In the genomic region with DNA sequence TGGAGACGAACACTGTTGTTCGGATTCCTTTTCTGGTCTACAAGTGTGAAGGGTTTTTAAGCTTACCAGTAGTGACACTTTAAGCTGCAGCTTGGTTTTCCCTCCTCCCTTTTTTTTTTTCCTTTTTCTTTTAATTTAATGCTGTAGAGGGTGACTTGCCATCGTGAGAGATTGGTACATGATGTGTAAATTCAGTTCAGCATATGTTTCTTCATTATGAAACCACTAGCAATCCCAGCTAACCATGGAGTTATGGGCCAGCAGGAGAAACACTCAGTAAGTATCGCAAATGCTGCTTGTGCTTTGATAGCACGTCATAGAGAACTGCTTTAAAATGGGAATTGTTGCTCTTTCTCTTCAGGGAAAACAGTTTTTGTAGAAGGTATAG, we compare ENCODE assay signal across 12 cellular contexts.
DNase-seq lines count a peak whose midpoint lies in the region; ATAC-seq, FAIRE-seq and TF ChIP-seq lines count a peak whose summit lies in the region.
"Had no signal": no experiment of that assay in that cellular context is flagged by ENCODE, and none has a peak within 500 bp of the region (broad histone marks: within the 10 kb centered on the region; RNA-seq: fewer than 3 reads in every experiment).

No MANE protein-coding gene starts in this region.

- H4K20me1 ChIP-seq in HepG2 (ENCODE audit: insufficient read depth, low read length) (no peaks in the 10 kb centered on the region), neural cell (ENCODE audit: insufficient read depth) (peaks cover 2% of the 10 kb centered on the region)

- TF ChIP-seq CTCF in liver (IDR thresholded peaks at IDR 0.05; ENCODE audit: low read depth, low read length, missing input control) (no peak), HepG2 (CRISPR knock-in tag; IDR thresholded peaks at IDR 0.05) (no peak), fibroblast of mammary gland (conservative IDR thresholded peaks at IDR 0.05; ENCODE audit: control insufficient read depth, insufficient read depth, low read depth, low read length) (no peak), neural cell (IDR thresholded peaks at IDR 0.05; ENCODE audit: poor library complexity, severe bottlenecking) (no peak), glutamatergic neuron (IDR thresholded peaks at IDR 0.05; ENCODE audit: partially characterized antibody, unreplicated experiment) (no peak)

- 65% methylated on average over 5 of the region's 5 CpGs for WGBS in liver
- 95% methylated on average over 5 of the region's 5 CpGs for WGBS in HepG2 (ENCODE audit: low lambda C conversion rate)

- DNase-seq in HepG2 (ENCODE audit: low spot score) (no peak), fibroblast of mammary gland (ENCODE audit: low read depth) (peak; percentile 21), germinal center (ENCODE audit: low spot score) (no peak), glutamatergic neuron (no peak)
- DNase-seq: GOT3, upper lobe of left lung had no signal

- no peak for FAIRE-seq in HepG2 (lab: Jason Lieb, UNC)

- no peaks in the 10 kb centered on the region for H3K36me3 Mint-ChIP-seq in glutamatergic neuron (ENCODE audit: unreplicated experiment)

- H3K9me3 Mint-ChIP-seq in glutamatergic neuron (ENCODE audit: unreplicated experiment), result peaks cover 1% of the 10 kb centered on the region
- H3K9me3 Mint-ChIP-seq: activated T-helper 2 cell treated with anti-CD3 and anti-CD28 coated beads, Interferon-gamma antibody, Interleukin-2, Interleukin-4, amounts not matched to agents 10 μg/mL and 5 μg/mL and 100 μg/mL, durations not matched to agents 14 hours and 24 hours and 36 hours; neural crest cell had no signal

- H3K27me3 ChIP-seq in liver (ENCODE audit: control insufficient read depth in 4 of 4, insufficient read depth in 4 of 4, low read length in 3 of 4) (no peaks in the 10 kb centered on the region), HepG2 (ENCODE audit: control insufficient read depth in 1 of 2, insufficient read depth in 2 of 2, low read length in 2 of 2) (no peaks in the 10 kb centered on the region), neural cell (ENCODE audit: insufficient read depth, low read depth, low read length) (no peaks in the 10 kb centered on the region)
- H3K27me3 ChIP-seq: upper lobe of left lung had no signal

- H3K9me3 ChIP-seq in liver (ENCODE audit: control insufficient read depth in 4 of 4, low read length in 3 of 4) (no peaks in the 10 kb centered on the region), HepG2 (ENCODE audit: low read length) (no peaks in the 10 kb centered on the region), neural cell (ENCODE audit: low read length) (no peaks in the 10 kb centered on the region)
- H3K9me3 ChIP-seq: upper lobe of left lung had no signal

- peak overlapping the region in 2 of 3 donors; percentile 39 to 44 for H3K4me3 ChIP-seq in liver (ENCODE audit: low read depth in 1 of 3, low read length in 3 of 3)
- H3K4me3 ChIP-seq in HepG2 (replicated peaks in 1 of 3; ENCODE audit: insufficient read depth in 1 of 3, low read depth in 2 of 3, low read length in 3 of 3), result no peak overlapping the region
- no peak overlapping the region for H3K4me3 ChIP-seq in fibroblast of mammary gland (ENCODE audit: control insufficient read depth, low read depth, low read length)
- H3K4me3 ChIP-seq in neural cell (ENCODE audit: low read length), result peak overlapping the region; percentile 64

- no peak overlapping the region for H2AFZ ChIP-seq in HepG2 (ENCODE audit: low read length)
- H2AFZ ChIP-seq in neural cell (ENCODE audit: low read depth, low read length), result peak overlapping the region; percentile 18

- H3K4me1 ChIP-seq in liver (ENCODE audit: control insufficient read depth in 4 of 4, insufficient read depth in 4 of 4, low read length in 3 of 4) (peaks cover 1 to 23% (median 12%) of the 10 kb centered on the region in 4 donors), HepG2 (ENCODE audit: insufficient read depth, low read length) (peaks cover 13% of the 10 kb centered on the region)

- no peaks in the 10 kb centered on the region for H3K9me2 ChIP-seq in neural cell (ENCODE audit: insufficient read depth, low read length)

- no peak for TF ChIP-seq POLR2A in HepG2 (IDR thresholded peaks at IDR 0.05; ENCODE audit: insufficient read depth in 1 of 2, low read depth in 2 of 2, low read length in 2 of 2)

- H3K27ac ChIP-seq in liver (ENCODE audit: low read depth in 1 of 2, low read length in 2 of 2) (peak overlapping the region; percentile 66 to 70), HepG2 (ENCODE audit: extremely low read length, insufficient read depth, low read length) (no peak overlapping the region), neural cell (ENCODE audit: low read length) (peak overlapping the region; percentile 79)

- no peak for ATAC-seq in HepG2
- no peak for ATAC-seq in GM18907 (IDR thresholded peaks at IDR 0.05; ENCODE audit: unreplicated experiment)
- no peak for ATAC-seq in GM18868 (IDR thresholded peaks at IDR 0.05; ENCODE audit: unreplicated experiment)

- TF ChIP-seq EP300 in HepG2 (IDR thresholded peaks at IDR 0.05; ENCODE audit: low read depth in 2 of 2, low read length in 2 of 2) (no peak), HepG2 (CRISPR knock-in tag; IDR thresholded peaks at IDR 0.05; ENCODE audit: borderline replicate concordance) (no peak), neural cell (conservative IDR thresholded peaks at IDR 0.05; ENCODE audit: poor library complexity, severe bottlenecking) (no peak)

- peaks cover 14% of the 10 kb centered on the region for H3F3A ChIP-seq in neural cell (ENCODE audit: insufficient read depth, low read length, poor library complexity, severe bottlenecking)

- in situ Hi-C loops in HepG2 (cut with HindIII; ENCODE audit: extremely low pct_ligation_motif_present, low pct_unique_long_range_greater_than_20kb), result no loop called here

- H3K4me2 ChIP-seq in HepG2 (ENCODE audit: low read depth, low read length) (no peak overlapping the region), neural cell (ENCODE audit: low read length) (peak overlapping the region; percentile 87)

- no peak overlapping the region for H3K27ac Mint-ChIP-seq in glutamatergic neuron (ENCODE audit: unreplicated experiment)
- H3K27ac Mint-ChIP-seq: activated T-helper 2 cell treated with anti-CD3 and anti-CD28 coated beads, Interferon-gamma antibody, Interleukin-2, Interleukin-4, amounts not matched to agents 10 μg/mL and 5 μg/mL and 100 μg/mL, durations not matched to agents 14 hours and 24 hours and 36 hours had no signal

- no TSS peak for BruUV-seq in HepG2 (replicated peaks; lab: Mats Ljungman, UMichigan)

- CTCF ChIA-PET in HepG2 (lab: Yijun Ruan, JAX; ENCODE audit: low intra/inter-chr PET ratio, low total read pairs), result no interaction called here

- H3K4me1 Mint-ChIP-seq in glutamatergic neuron (ENCODE audit: low read depth, unreplicated experiment), result peaks cover 12% of the 10 kb centered on the region

- TF ChIP-seq RAD21 in liver (IDR thresholded peaks at IDR 0.05) (no peak), HepG2 (CRISPR knock-in tag; IDR thresholded peaks at IDR 0.05) (no peak), neural cell (conservative IDR thresholded peaks at IDR 0.05) (no peak)

- H3K36me3 ChIP-seq in liver (ENCODE audit: control insufficient read depth in 4 of 4, insufficient read depth in 3 of 4, low read depth in 1 of 4, low read length in 3 of 4) (no peaks in the 10 kb centered on the region), HepG2 (replicated peaks in 1 of 2; ENCODE audit: control insufficient read depth in 1 of 2, insufficient read depth in 2 of 2, low read length in 2 of 2) (no peaks in the 10 kb centered on the region), neural cell (ENCODE audit: insufficient read depth, low read length) (no peaks in the 10 kb centered on the region)
- H3K36me3 ChIP-seq: upper lobe of left lung had no signal

- intact Hi-C loops in HepG2 (cut with micrococcal nuclease; ENCODE audit: unreplicated experiment), result no loop called here

- no peak overlapping the region for H3K4me3 Mint-ChIP-seq in glutamatergic neuron (ENCODE audit: unreplicated experiment)
- H3K4me3 Mint-ChIP-seq: neural crest cell had no signal

- H3K27me3 Mint-ChIP-seq in glutamatergic neuron (ENCODE audit: unreplicated experiment), result no peaks in the 10 kb centered on the region

- POLR2A ChIA-PET in HepG2 (lab: Yijun Ruan, JAX), result no interaction called here

- H3K9ac ChIP-seq in liver (ENCODE audit: low read depth in 1 of 2, low read length in 2 of 2), result peak overlapping the region; percentile 4 to 39
- H3K9ac ChIP-seq in HepG2 (ENCODE audit: insufficient read depth, low read depth, low read length), result no peak overlapping the region
- peak overlapping the region; percentile 67 for H3K9ac ChIP-seq in neural cell (ENCODE audit: low read length)

- H3K79me2 ChIP-seq in HepG2 (ENCODE audit: insufficient read depth, low read length) (no peaks in the 10 kb centered on the region), neural cell (replicated peaks; ENCODE audit: insufficient read depth, low read length) (peaks cover 67% of the 10 kb centered on the region)

TF ChIP-seq in liver, 16 proteins besides CTCF, POLR2A, EP300 and RAD21:
- TF ChIP-seq EGR1 (IDR thresholded peaks at IDR 0.05; ENCODE audit: low read depth in 2 of 2), result no peak
- TF ChIP-seq YY1 (IDR thresholded peaks at IDR 0.05), result peak; percentile 11
TF ChIP-seq in liver: peak in this region for 1.

TF ChIP-seq in HepG2, 621 proteins besides CTCF, POLR2A, EP300 and RAD21 (continues in another document):
- TF ChIP-seq MIXL1 (CRISPR knock-in tag; IDR thresholded peaks at IDR 0.05) (no peak), BCL6 (CRISPR knock-in tag; IDR thresholded peaks at IDR 0.05) (no peak)

TF ChIP-seq in neural cell, 6 proteins besides CTCF, POLR2A, EP300 and RAD21 (continues in another document):
- TF ChIP-seq MXI1 (conservative IDR thresholded peaks at IDR 0.05; ENCODE audit: poor library complexity, severe bottlenecking) (no peak), TAF1 (IDR thresholded peaks at IDR 0.05; ENCODE audit: low read depth) (no peak), SMC3 (conservative IDR thresholded peaks at IDR 0.05; ENCODE audit: poor library complexity) (no peak), POLR2AphosphoS5 (IDR thresholded peaks at IDR 0.05) (no peak)

Comparison
In these comparisons a context has a peak if more than half of its experiments do, and no peak if none do; other contexts are left out.
1. H3K4me3 ChIP-seq: peak in liver (2 of 3) and neural cell (single experiment); none in HepG2 (0 of 3) and fibroblast of mammary gland (single experiment).